8 cellular contexts compared by ENCODE assay signal in genomic region chr13:114064516-114065140, GRCh38.
DNase-seq lines count a peak whose midpoint lies in the region; ATAC-seq and TF ChIP-seq lines count a peak whose summit lies in the region.

No MANE protein-coding gene starts in this region.

- no peaks in the 10 kb centered on the region for H3K27me3 ChIP-seq in WERI-Rb-1 (ENCODE audit: insufficient read depth, low read depth, severe bottlenecking)
- no peaks in the 10 kb centered on the region for H3K27me3 ChIP-seq in parathyroid adenoma (ENCODE audit: control insufficient read depth, insufficient read depth, low read length)

- H3K4me2 ChIP-seq in parathyroid adenoma (ENCODE audit: low read length): peak overlapping the region; percentile 36

- no peak for ATAC-seq in GM18867 (IDR thresholded peaks at IDR 0.05; ENCODE audit: unreplicated experiment)

- H3K9me3 ChIP-seq in WERI-Rb-1 (ENCODE audit: severe bottlenecking) (no peaks in the 10 kb centered on the region), parathyroid adenoma (ENCODE audit: control insufficient read depth, low read length) (no peaks in the 10 kb centered on the region)

- TF ChIP-seq POLR2A in erythroblast (IDR thresholded peaks at IDR 0.05; ENCODE audit: low read length): no peak

- DNase-seq in NCI-H2029 (lab: John Stamatoyannopoulos, UW): peak; percentile 13
- DNase-seq in NCI-H2029 treated with DMSO at 0.1 percent for 48 hours (lab: John Stamatoyannopoulos, UW): no peak
- DNase-seq in WERI-Rb-1: no peak
- peak; percentile 99 for DNase-seq in foreskin melanocyte
- DNase-seq in erythroblast (lab: John Stamatoyannopoulos, UW): no peak
- DNase-seq in AML-193 (lab: John Stamatoyannopoulos, UW): no peak

- no peaks in the 10 kb centered on the region for H3K4me1 ChIP-seq in parathyroid adenoma

- peak overlapping the region; percentile 40; the same call in 1 of the 2 replicates for H3K27ac ChIP-seq in WERI-Rb-1
- peak overlapping the region; percentile 78 for H3K27ac ChIP-seq in parathyroid adenoma

- no peak overlapping the region for H3K9ac ChIP-seq in parathyroid adenoma

- H3K4me3 ChIP-seq in WERI-Rb-1 (ENCODE audit: low read depth, low read length) (no peak overlapping the region), parathyroid adenoma (ENCODE audit: low read depth, low read length) (no peak overlapping the region)

- no peaks in the 10 kb centered on the region for H3K79me2 ChIP-seq in parathyroid adenoma

- no peak overlapping the region for H2AFZ ChIP-seq in parathyroid adenoma

- H3K36me3 ChIP-seq in WERI-Rb-1 (no peaks in the 10 kb centered on the region), parathyroid adenoma (ENCODE audit: control insufficient read depth, insufficient read depth, low read length) (no peaks in the 10 kb centered on the region)

- TF ChIP-seq CTCF in WERI-Rb-1 (IDR thresholded peaks at IDR 0.05; ENCODE audit: low read depth, low read length) (no peak), parathyroid adenoma (IDR thresholded peaks at IDR 0.05) (no peak)

Comparison
In these comparisons a context has a peak if more than half of its experiments do, and no peak if none do; other contexts are left out.
1. DNase-seq: peak in NCI-H2029 (single experiment) and foreskin melanocyte (single experiment); none in NCI-H2029 treated with DMSO at 0.1 percent for 48 hours (single experiment), WERI-Rb-1 (single experiment), erythroblast (0 of 2) and AML-193 (0 of 2).